Comparison of ENCODE assay signal across 1 cellular context in genomic region chr20:49484180-49485140, GRCh38.
TF ChIP-seq lines count a peak whose summit lies in the region.

No MANE protein-coding gene starts in this region.

TF ChIP-seq in HepG2, 621 proteins besides CTCF, POLR2A, EP300 and RAD21 (continued from another document and continues in another):
- no peak for TF ChIP-seq RNF219 (CRISPR knock-in tag; IDR thresholded peaks at IDR 0.05)
- peak; percentile 76 for TF ChIP-seq HNF1B (CRISPR knock-in tag; IDR thresholded peaks at IDR 0.05)
- no peak for TF ChIP-seq NR2F1 (CRISPR knock-in tag; IDR thresholded peaks at IDR 0.05)
- peak; percentile 97 for TF ChIP-seq XRCC5 (optimal IDR thresholded peaks at IDR 0.05; ENCODE audit: low read length)
- TF ChIP-seq ZNF850 (CRISPR knock-in tag; conservative IDR thresholded peaks at IDR 0.05) = no peak
- TF ChIP-seq GTF3A (CRISPR knock-in tag; conservative IDR thresholded peaks at IDR 0.05) = 0 out of 2 replicates have a peak, but pooled peaks have one; percentile 59
- no peak for TF ChIP-seq HNRNPK (IDR thresholded peaks at IDR 0.05; ENCODE audit: low read depth, low read length, poor library complexity, severe bottlenecking)
- TF ChIP-seq ZNF660 (CRISPR knock-in tag; IDR thresholded peaks at IDR 0.05; ENCODE audit: borderline replicate concordance, low read depth) = no peak
- peak; percentile 69; the same call in 1 of the 2 replicates for TF ChIP-seq MTERF4 (CRISPR knock-in tag; IDR thresholded peaks at IDR 0.05)
- TF ChIP-seq ZNF331 (CRISPR knock-in tag; IDR thresholded peaks at IDR 0.05) = peak; percentile 73
- TF ChIP-seq PHF5A (CRISPR knock-in tag; IDR thresholded peaks at IDR 0.05; ENCODE audit: low read depth, unreplicated experiment) = peak; percentile 59
- no peak for TF ChIP-seq ZHX1 (CRISPR knock-in tag; IDR thresholded peaks at IDR 0.05; ENCODE audit: low read depth)
- TF ChIP-seq ETV6 (CRISPR knock-in tag; conservative IDR thresholded peaks at IDR 0.05) = no peak; the same call in 1 of the 2 replicates
- TF ChIP-seq CEBPG (CRISPR knock-in tag; IDR thresholded peaks at IDR 0.05) = no peak; the same call in 1 of the 2 replicates
- TF ChIP-seq ZBTB26 (CRISPR knock-in tag; IDR thresholded peaks at IDR 0.05; ENCODE audit: borderline replicate concordance) = peak; percentile 66
- TF ChIP-seq NR1H2 (CRISPR knock-in tag; IDR thresholded peaks at IDR 0.05; ENCODE audit: borderline replicate concordance, low read depth) = no peak
- TF ChIP-seq CREBL2 (CRISPR knock-in tag; IDR thresholded peaks at IDR 0.05; ENCODE audit: borderline replicate concordance) = no peak
- peak; percentile 7; the same call in 1 of the 2 replicates for TF ChIP-seq NCOA2 (CRISPR knock-in tag; IDR thresholded peaks at IDR 0.05)
- no peak for TF ChIP-seq NONO (IDR thresholded peaks at IDR 0.05)
- peak; percentile 86 for TF ChIP-seq NONO (CRISPR knock-in tag; conservative IDR thresholded peaks at IDR 0.05)
- no peak for TF ChIP-seq PAWR (CRISPR knock-in tag; IDR thresholded peaks at IDR 0.05; ENCODE audit: borderline replicate concordance)
- no peak for TF ChIP-seq ZNF326 (CRISPR knock-in tag; IDR thresholded peaks at IDR 0.05; ENCODE audit: borderline replicate concordance)
- TF ChIP-seq GMEB2 (CRISPR knock-in tag; IDR thresholded peaks at IDR 0.05; ENCODE audit: low read depth) = no peak
- TF ChIP-seq DNMT3B (CRISPR knock-in tag; conservative IDR thresholded peaks at IDR 0.05) = no peak
- TF ChIP-seq SNAPC4 (CRISPR knock-in tag; IDR thresholded peaks at IDR 0.05) = no peak
- peak; percentile 83; the same call in 1 of the 2 replicates for TF ChIP-seq ZNF704 (CRISPR knock-in tag; IDR thresholded peaks at IDR 0.05; ENCODE audit: borderline replicate concordance)
- no peak for TF ChIP-seq SP1 (IDR thresholded peaks at IDR 0.05)
- peak; percentile 50 for TF ChIP-seq SP1 (CRISPR knock-in tag; IDR thresholded peaks at IDR 0.05)
- no peak for TF ChIP-seq ZEB1 (IDR thresholded peaks at IDR 0.05; ENCODE audit: insufficient replicate concordance, low read depth)
- peak; percentile 57; the same call in 1 of the 2 replicates for TF ChIP-seq ZSCAN25 (CRISPR knock-in tag; IDR thresholded peaks at IDR 0.05)
- TF ChIP-seq SIX1 (CRISPR knock-in tag; IDR thresholded peaks at IDR 0.05; ENCODE audit: borderline replicate concordance) = no peak
- TF ChIP-seq ZNF468 (CRISPR knock-in tag; IDR thresholded peaks at IDR 0.05) = no peak
- no peak for TF ChIP-seq MED13 (CRISPR knock-in tag; IDR thresholded peaks at IDR 0.05)
- no peak for TF ChIP-seq ZNF496 (CRISPR knock-in tag; IDR thresholded peaks at IDR 0.05; ENCODE audit: insufficient replicate concordance)
- TF ChIP-seq SRY (CRISPR knock-in tag; IDR thresholded peaks at IDR 0.05) = peak; percentile 42; the same call in 1 of the 2 replicates
- peak; percentile 73 for TF ChIP-seq ARID5B (CRISPR knock-in tag; IDR thresholded peaks at IDR 0.05)
- TF ChIP-seq ZFP82 (CRISPR knock-in tag; IDR thresholded peaks at IDR 0.05; ENCODE audit: borderline replicate concordance) = no peak
- 0 out of 2 replicates have a peak, but pooled peaks have one; percentile 12 for TF ChIP-seq ELF1 (CRISPR knock-in tag; IDR thresholded peaks at IDR 0.05)
- TF ChIP-seq CENPT (CRISPR knock-in tag; IDR thresholded peaks at IDR 0.05; ENCODE audit: low read depth) = no peak
- no peak for TF ChIP-seq ZNF33A (CRISPR knock-in tag; IDR thresholded peaks at IDR 0.05; ENCODE audit: borderline replicate concordance)
- TF ChIP-seq FOXA3 (CRISPR knock-in tag; IDR thresholded peaks at IDR 0.05) = no peak
- no peak for TF ChIP-seq GATA4 (IDR thresholded peaks at IDR 0.05; ENCODE audit: borderline replicate concordance, low read depth)
